ENCODE assay signal across 11 cellular contexts in genomic region chr2:217903859-217904613, GRCh38.
DNase-seq lines count a peak whose midpoint lies in the region; ATAC-seq and TF ChIP-seq lines count a peak whose summit lies in the region.
"Had no signal": no experiment of that assay in that cellular context is flagged by ENCODE, and none has a peak within 500 bp of the region (broad histone marks: within the 10 kb centered on the region; RNA-seq: fewer than 3 reads in every experiment).

No MANE protein-coding gene starts in this region.

- ATAC-seq in effector memory CD8-positive, alpha-beta T cell (replicated peaks), result no peak
- ATAC-seq in GM21529 (IDR thresholded peaks at IDR 0.05; ENCODE audit: unreplicated experiment) (no peak), HG03135 (IDR thresholded peaks at IDR 0.05; ENCODE audit: unreplicated experiment) (no peak)

- H3K4me3 Mint-ChIP-seq in effector memory CD8-positive, alpha-beta T cell, result no peak overlapping the region
- H3K4me3 Mint-ChIP-seq: stimulated activated naive CD8-positive, alpha-beta T cell treated with anti-CD3 and anti-CD28 coated beads, Interleukin-15, Interleukin-2, amounts not matched to agents 100 ng/mL and 50 ng/mL, for 24 hours had no signal

- H3K4me2 ChIP-seq in BLaER1 treated with 17β-estradiol and CSF1 and Interleukin-3, amounts not matched to agents 10 nM and 100 nM, result peak overlapping the region; percentile 84 to 98 (median 91)

- H3K4me1 ChIP-seq in BLaER1 treated with 17β-estradiol and CSF1 and Interleukin-3, amounts not matched to agents 10 nM and 100 nM, result peaks cover 82 to 98% (median 94%) of the 10 kb centered on the region in 10 experiments
- no peaks in the 10 kb centered on the region for H3K4me1 ChIP-seq in effector memory CD4-positive, alpha-beta T cell (ENCODE audit: control insufficient read depth, insufficient read depth, low read length, poor library complexity, severe bottlenecking)

- peak overlapping the region in 4 of 10 experiments; percentile 32 to 44 (median 36); a peak in 6 of 20 replicates for H3K4me3 ChIP-seq in BLaER1 treated with 17β-estradiol and CSF1 and Interleukin-3, amounts not matched to agents 10 nM and 100 nM
- no peak overlapping the region for H3K4me3 ChIP-seq in cardiac fibroblast (replicated peaks in 1 of 2; ENCODE audit: low read depth in 2 of 2, low read length in 2 of 2)
- no peak overlapping the region for H3K4me3 ChIP-seq in effector memory CD4-positive, alpha-beta T cell (ENCODE audit: insufficient read depth, low read depth, low read length, poor library complexity, severe bottlenecking)

- H3K27me3 ChIP-seq in BLaER1 treated with 17β-estradiol and CSF1 and Interleukin-3, amounts not matched to agents 10 nM and 100 nM, result peaks cover 0 to 18% (median 0%) of the 10 kb centered on the region in 11 experiments; a peak in 7 of 22 replicates
- H3K27me3 ChIP-seq in effector memory CD4-positive, alpha-beta T cell (replicated peaks; ENCODE audit: control insufficient read depth, insufficient read depth, low read length, poor library complexity, severe bottlenecking), result no peaks in the 10 kb centered on the region

- peaks cover 37 to 86% of the 10 kb centered on the region in 2 donors for H3K27me3 Mint-ChIP-seq in effector memory CD8-positive, alpha-beta T cell

- H3K36me3 Mint-ChIP-seq in effector memory CD8-positive, alpha-beta T cell (ENCODE audit: insufficient read depth), result no peaks in the 10 kb centered on the region

- DNase-seq in cardiac fibroblast (ENCODE audit: low read depth in 2 of 2) (peak; percentile 66 to 88), iris pigment epithelial cell (ENCODE audit: low read depth) (peak; percentile 65), putamen (ENCODE audit: low spot score) (peak; percentile 53)
- DNase-seq in effector memory CD4-positive, alpha-beta T cell, result no peak
- no peak for DNase-seq in effector memory CD8-positive, alpha-beta T cell
- DNase-seq: amniotic stem cell, NCI-H2227 treated with DMSO at 0.1 percent for 48 hours had no signal

- H4K20me1 ChIP-seq in BLaER1 treated with 17β-estradiol and CSF1 and Interleukin-3, amounts not matched to agents 10 nM and 100 nM, result peaks cover 6 to 60% (median 22%) of the 10 kb centered on the region in 11 experiments; a peak in 18 of 22 replicates

- H3K27ac ChIP-seq in BLaER1 treated with 17β-estradiol and CSF1 and Interleukin-3, amounts not matched to agents 10 nM and 100 nM, result peak overlapping the region; percentile 1 to 91 (median 70); a peak in 19 of 22 replicates
- H3K27ac ChIP-seq in effector memory CD4-positive, alpha-beta T cell (ENCODE audit: insufficient read depth, low read length, poor library complexity, severe bottlenecking), result no peak overlapping the region

- H3K36me3 ChIP-seq in BLaER1 treated with 17β-estradiol and CSF1 and Interleukin-3, amounts not matched to agents 10 nM and 100 nM, result peaks cover 0 to 15% (median 0%) of the 10 kb centered on the region in 11 experiments; a peak in 3 of 22 replicates
- no peaks in the 10 kb centered on the region for H3K36me3 ChIP-seq in effector memory CD4-positive, alpha-beta T cell (ENCODE audit: control insufficient read depth, insufficient read depth, low read length)

- no peaks in the 10 kb centered on the region for H3K9me3 Mint-ChIP-seq in effector memory CD8-positive, alpha-beta T cell
- H3K9me3 Mint-ChIP-seq: stimulated activated naive CD8-positive, alpha-beta T cell treated with anti-CD3 and anti-CD28 coated beads, Interleukin-15, Interleukin-2, amounts not matched to agents 100 ng/mL and 50 ng/mL, for 24 hours had no signal

- peak overlapping the region in 10 of 11 experiments; percentile 7 to 69 (median 42); a peak in 14 of 22 replicates for H3K9ac ChIP-seq in BLaER1 treated with 17β-estradiol and CSF1 and Interleukin-3, amounts not matched to agents 10 nM and 100 nM

- TF ChIP-seq CTCF in cardiac fibroblast (IDR thresholded peaks at IDR 0.05; ENCODE audit: low read depth, low read length), result no peak

- no peak overlapping the region for H3K27ac Mint-ChIP-seq in effector memory CD8-positive, alpha-beta T cell
- H3K27ac Mint-ChIP-seq: stimulated activated naive CD8-positive, alpha-beta T cell treated with anti-CD3 and anti-CD28 coated beads, Interleukin-15, Interleukin-2, amounts not matched to agents 100 ng/mL and 50 ng/mL, for 24 hours had no signal

- H3K9me3 ChIP-seq in BLaER1 treated with 17β-estradiol and CSF1 and Interleukin-3, amounts not matched to agents 10 nM and 100 nM (replicated peaks in 1 of 11), result no peaks in the 10 kb centered on the region
- no peaks in the 10 kb centered on the region for H3K9me3 ChIP-seq in effector memory CD4-positive, alpha-beta T cell (ENCODE audit: control insufficient read depth, low read length)

- H3K4me1 Mint-ChIP-seq in effector memory CD8-positive, alpha-beta T cell (ENCODE audit: low read depth in 2 of 2), result peaks cover 0 to 3% of the 10 kb centered on the region in 2 donors

Comparison
In these comparisons a context has a peak if more than half of its experiments do, and no peak if none do; other contexts are left out.
1. DNase-seq: peak in cardiac fibroblast (2 of 2), iris pigment epithelial cell (single experiment) and putamen (single experiment); none in effector memory CD4-positive, alpha-beta T cell (0 of 3) and effector memory CD8-positive, alpha-beta T cell (0 of 3).